37 cellular contexts compared by ENCODE assay signal in the genomic region with DNA sequence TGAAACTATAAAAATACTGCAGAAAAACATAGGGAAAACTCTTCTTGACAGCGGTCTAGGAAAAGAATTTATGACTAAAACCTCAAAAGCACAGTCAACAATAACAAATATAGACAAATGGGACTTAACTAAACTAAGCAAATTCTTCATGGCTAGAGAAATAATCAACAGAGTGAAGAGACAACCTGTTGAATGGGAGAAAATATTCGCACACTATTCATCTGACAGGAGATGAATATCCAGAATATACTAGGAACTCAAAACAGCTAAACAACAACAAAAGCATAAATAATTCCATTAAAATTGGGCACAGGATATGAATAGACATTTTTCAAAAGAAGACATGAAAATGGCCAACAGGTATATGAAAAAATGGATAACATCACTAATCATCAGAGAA.
"Had no signal": no experiment of that assay in that cellular context is flagged by ENCODE, and none has a peak within 500 bp of the region (broad histone marks: within the 10 kb centered on the region; RNA-seq: fewer than 3 reads in every experiment).

No MANE protein-coding gene starts in this region.

- DNase-seq: activated effector memory CD4-positive, alpha-beta T cell treated with anti-CD3 and anti-CD28 coated beads, Interleukin-2, amount 50 U/mL, for 16 hours; activated effector memory CD4-positive, alpha-beta T cell treated with Interleukin-2 at 50 U/mL for 16 hours; activated gamma-delta T cell; activated gamma-delta T cell treated with Interleukin-2 at 50 U/mL for 16 hours; activated naive CD4-positive, alpha-beta T cell; activated naive CD4-positive, alpha-beta T cell treated with anti-CD3 and anti-CD28 coated beads for 36 hours; activated naive CD4-positive, alpha-beta T cell treated with anti-CD3 and anti-CD28 coated beads, Interleukin-2, amount 10 ng/mL, durations not matched to agents 7 days and 5 days; activated naive CD4-positive, alpha-beta T cell treated with anti-CD3 and anti-CD28 coated beads, Interleukin-2, amount 50 U/mL, for 16 hours; activated naive CD4-positive, alpha-beta T cell treated with Interleukin-2 at 50 U/mL for 16 hours; activated naive CD8-positive, alpha-beta T cell treated with anti-CD3 and anti-CD28 coated beads for 36 hours; activated naive CD8-positive, alpha-beta T cell treated with anti-CD3 and anti-CD28 coated beads, Interleukin-2, amount 10 ng/mL, durations not matched to agents 7 days and 5 days; activated naive CD8-positive, alpha-beta T cell treated with anti-CD3 and anti-CD28 coated beads, Interleukin-2, amount 50 U/mL, for 24 hours; activated T-cell treated with anti-CD3 and anti-CD28 coated beads, Interleukin-2, amount 50 U/mL, for 1 hour; activated T-cell treated with anti-CD3 and anti-CD28 coated beads, Interleukin-2, amount 50 U/mL, for 24 hours; activated T-cell treated with anti-CD3 and anti-CD28 coated beads, Interleukin-2, amount 50 U/mL, for 4 hours; activated T-cell treated with anti-CD3 and anti-CD28 coated beads, Interleukin-2, amount 50 U/mL, for 48 hours; activated T-cell treated with anti-CD3 and anti-CD28 coated beads, Interleukin-2, amount 50 U/mL, for 72 hours; adrenal gland; amniotic stem cell; amygdala; anterior cingulate cortex; aorta; body of pancreas; brain microvascular endothelial cell; caudate nucleus; central memory CD4-positive, alpha-beta T cell; cerebellar nuclear complex had no signal

- H3K9me3 Mint-ChIP-seq: activated naive CD8-positive, alpha-beta T cell treated with anti-CD3 and anti-CD28 coated beads, Interleukin-2, amount 10 ng/mL, durations not matched to agents 7 days and 5 days had no signal

- H3K4me3 Mint-ChIP-seq: activated naive CD4-positive, alpha-beta T cell treated with anti-CD3 and anti-CD28 coated beads for 36 hours; activated naive CD4-positive, alpha-beta T cell treated with anti-CD3 and anti-CD28 coated beads, Interleukin-2, amount 10 ng/mL, durations not matched to agents 7 days and 5 days; activated naive CD4-positive, alpha-beta T cell treated with anti-CD3 and anti-CD28 coated beads, Interleukin-2, amount 50 U/mL, for 24 hours; activated naive CD8-positive, alpha-beta T cell; activated naive CD8-positive, alpha-beta T cell treated with anti-CD3 and anti-CD28 coated beads for 36 hours; activated naive CD8-positive, alpha-beta T cell treated with anti-CD3 and anti-CD28 coated beads, Interleukin-2, amount 10 ng/mL, durations not matched to agents 7 days and 5 days; activated naive CD8-positive, alpha-beta T cell treated with anti-CD3 and anti-CD28 coated beads, Interleukin-2, amount 50 U/mL, for 24 hours; activated T-cell treated with anti-CD3 and anti-CD28 coated beads, Interleukin-2, amount 50 U/mL, for 24 hours; activated T-cell treated with anti-CD3 and anti-CD28 coated beads, Interleukin-2, amount 50 U/mL, for 4 hours; activated T-cell treated with anti-CD3 and anti-CD28 coated beads, Interleukin-2, amount 50 U/mL, for 72 hours; activated T-helper 17 cell treated with anti-CD3 and anti-CD28 coated beads, Interleukin-2, amount 50 U/mL, for 72 hours; brain; central memory CD8-positive, alpha-beta T cell had no signal

- H3K4me1 Mint-ChIP-seq: activated naive CD4-positive, alpha-beta T cell treated with anti-CD3 and anti-CD28 coated beads, Interleukin-2, amount 10 ng/mL, durations not matched to agents 7 days and 5 days; activated naive CD4-positive, alpha-beta T cell treated with anti-CD3 and anti-CD28 coated beads, Interleukin-2, amount 50 U/mL, for 24 hours; activated naive CD8-positive, alpha-beta T cell treated with anti-CD3 and anti-CD28 coated beads for 36 hours; activated naive CD8-positive, alpha-beta T cell treated with anti-CD3 and anti-CD28 coated beads, Interleukin-2, amount 10 ng/mL, durations not matched to agents 7 days and 5 days; activated naive CD8-positive, alpha-beta T cell treated with anti-CD3 and anti-CD28 coated beads, Interleukin-2, amount 50 U/mL, for 24 hours; activated T-helper 17 cell treated with anti-CD3 and anti-CD28 coated beads, Interleukin-2, amount 50 U/mL, for 72 hours; brain; central memory CD8-positive, alpha-beta T cell had no signal

- H3K4me1 ChIP-seq: adrenal gland, ascending aorta, body of pancreas, breast epithelium had no signal

- H3K9me3 ChIP-seq: adrenal gland, body of pancreas had no signal

- H3K27ac ChIP-seq: adrenal gland, ascending aorta, body of pancreas, brain microvascular endothelial cell, breast epithelium, cardiac muscle cell had no signal

- H3K27me3 Mint-ChIP-seq: activated naive CD4-positive, alpha-beta T cell treated with anti-CD3 and anti-CD28 coated beads, Interleukin-2, amount 10 ng/mL, durations not matched to agents 7 days and 5 days; activated naive CD4-positive, alpha-beta T cell treated with anti-CD3 and anti-CD28 coated beads, Interleukin-2, amount 50 U/mL, for 24 hours; activated naive CD8-positive, alpha-beta T cell; activated naive CD8-positive, alpha-beta T cell treated with anti-CD3 and anti-CD28 coated beads for 36 hours; activated naive CD8-positive, alpha-beta T cell treated with anti-CD3 and anti-CD28 coated beads, Interleukin-2, amount 10 ng/mL, durations not matched to agents 7 days and 5 days; activated naive CD8-positive, alpha-beta T cell treated with anti-CD3 and anti-CD28 coated beads, Interleukin-2, amount 50 U/mL, for 24 hours; activated T-cell treated with anti-CD3 and anti-CD28 coated beads, Interleukin-2, amount 50 U/mL, for 24 hours; activated T-helper 17 cell treated with anti-CD3 and anti-CD28 coated beads, Interleukin-2, amount 50 U/mL, for 72 hours; central memory CD8-positive, alpha-beta T cell had no signal

- H3K36me3 ChIP-seq: adrenal gland, ascending aorta, brain microvascular endothelial cell, breast epithelium, cardiac muscle cell had no signal

- H3K27ac Mint-ChIP-seq: activated naive CD4-positive, alpha-beta T cell treated with anti-CD3 and anti-CD28 coated beads for 36 hours; activated naive CD4-positive, alpha-beta T cell treated with anti-CD3 and anti-CD28 coated beads, Interleukin-2, amount 10 ng/mL, durations not matched to agents 7 days and 5 days; activated naive CD4-positive, alpha-beta T cell treated with anti-CD3 and anti-CD28 coated beads, Interleukin-2, amount 50 U/mL, for 24 hours; activated naive CD4-positive, alpha-beta T cell treated with anti-CD3 and anti-CD28 coated beads, Interleukin-2, amount 50 U/mL, for 72 hours; activated naive CD8-positive, alpha-beta T cell; activated naive CD8-positive, alpha-beta T cell treated with anti-CD3 and anti-CD28 coated beads for 36 hours; activated naive CD8-positive, alpha-beta T cell treated with anti-CD3 and anti-CD28 coated beads, Interleukin-2, amount 10 ng/mL, durations not matched to agents 7 days and 5 days; activated naive CD8-positive, alpha-beta T cell treated with anti-CD3 and anti-CD28 coated beads, Interleukin-2, amount 50 U/mL, for 24 hours; activated T-cell treated with anti-CD3 and anti-CD28 coated beads, Interleukin-2, amount 50 U/mL, for 24 hours; activated T-cell treated with anti-CD3 and anti-CD28 coated beads, Interleukin-2, amount 50 U/mL, for 72 hours; activated T-helper 17 cell treated with anti-CD3 and anti-CD28 coated beads, Interleukin-2, amount 50 U/mL, for 72 hours; activated T-helper 2 cell treated with anti-CD3 and anti-CD28 coated beads, Interferon-gamma antibody, Interleukin-2, Interleukin-4, amounts not matched to agents 10 μg/mL and 5 μg/mL and 100 μg/mL, durations not matched to agents 14 hours and 24 hours and 36 hours; brain had no signal

- H3K4me3 ChIP-seq: adrenal gland, ascending aorta, body of pancreas, breast epithelium, cardiac muscle cell had no signal

- H3K36me3 Mint-ChIP-seq: activated naive CD4-positive, alpha-beta T cell treated with anti-CD3 and anti-CD28 coated beads, Interleukin-2, amount 10 ng/mL, durations not matched to agents 7 days and 5 days; activated naive CD4-positive, alpha-beta T cell treated with anti-CD3 and anti-CD28 coated beads, Interleukin-2, amount 50 U/mL, for 24 hours; activated naive CD8-positive, alpha-beta T cell; activated naive CD8-positive, alpha-beta T cell treated with anti-CD3 and anti-CD28 coated beads for 36 hours; activated naive CD8-positive, alpha-beta T cell treated with anti-CD3 and anti-CD28 coated beads, Interleukin-2, amount 10 ng/mL, durations not matched to agents 7 days and 5 days; brain had no signal
